Comparison of ENCODE assay signal across 1 cellular context in the genomic region with DNA sequence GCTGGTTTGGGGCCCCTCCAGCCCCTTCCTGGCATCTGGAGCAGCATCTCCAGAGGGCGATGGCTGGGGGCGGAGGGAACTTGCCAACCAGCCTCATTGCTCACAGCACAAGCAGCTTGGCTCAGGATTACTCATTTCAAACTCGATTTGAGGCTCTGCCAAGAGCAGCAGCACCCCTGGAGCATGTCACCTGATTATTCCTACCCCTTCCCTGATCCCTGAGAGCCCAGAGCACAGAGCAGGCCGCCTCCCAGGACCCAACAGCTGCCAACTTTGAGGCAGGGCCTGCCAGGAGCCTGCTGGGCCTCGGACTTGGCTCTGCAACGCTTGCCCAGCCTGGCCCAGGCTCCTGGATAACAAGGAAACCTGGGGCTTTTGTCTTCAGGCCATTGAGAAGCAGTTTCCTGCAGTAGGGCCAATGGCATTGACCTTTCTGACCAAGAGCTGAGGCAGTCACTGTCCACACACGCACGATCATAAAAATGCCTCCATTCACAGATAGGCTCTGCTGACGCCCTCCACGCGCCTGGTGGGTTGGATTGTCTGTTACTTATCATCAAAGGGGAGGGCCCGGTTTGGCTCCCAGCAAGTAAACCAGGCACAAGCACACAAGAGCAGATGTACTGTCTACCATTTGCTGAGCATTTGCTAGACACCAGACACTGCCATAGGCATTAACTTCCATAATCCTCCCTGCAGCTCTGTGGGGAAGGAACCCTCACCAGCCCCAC.
TF ChIP-seq lines count a peak whose summit lies in the region.

No MANE protein-coding gene starts in this region.

TF ChIP-seq in H1, 55 proteins besides CTCF, POLR2A, EP300 and RAD21 (continued from another document):
- TF ChIP-seq TBP (IDR thresholded peaks at IDR 0.05; ENCODE audit: low read depth, low read length): no peak
- TF ChIP-seq GTF2F1 (IDR thresholded peaks at IDR 0.05; ENCODE audit: borderline replicate concordance, low read depth, low read length): no peak
- TF ChIP-seq EZH2 (IDR thresholded peaks at IDR 0.05; ENCODE audit: low read depth, low read length, severe bottlenecking): no peak
- no peak for TF ChIP-seq POU5F1 (IDR thresholded peaks at IDR 0.05; ENCODE audit: low read depth, low read length)
- TF ChIP-seq BRCA1 (IDR thresholded peaks at IDR 0.05; ENCODE audit: low read depth, low read length): no peak
- TF ChIP-seq, protein P1, sequence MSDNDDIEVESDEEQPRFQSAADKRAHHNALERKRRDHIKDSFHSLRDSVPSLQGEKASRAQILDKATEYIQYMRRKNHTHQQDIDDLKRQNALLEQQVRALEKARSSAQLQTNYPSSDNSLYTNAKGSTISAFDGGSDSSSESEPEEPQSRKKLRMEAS (IDR thresholded peaks at IDR 0.05): no peak
- no peak for TF ChIP-seq SIN3A (conservative IDR thresholded peaks at IDR 0.05 in 1 of 2, IDR thresholded peaks at IDR 0.05 in 1 of 2; ENCODE audit: low read depth in 1 of 2, low read length in 2 of 2)
- TF ChIP-seq FOSL1 (IDR thresholded peaks at IDR 0.05; ENCODE audit: insufficient read depth, low read depth, low read length): no peak
